22 cellular contexts compared by ENCODE assay signal in genomic region chr5:14443665-14444064, GRCh38.
DNase-seq lines count a peak whose midpoint lies in the region; ATAC-seq and TF ChIP-seq lines count a peak whose summit lies in the region.
"Had no signal": no experiment of that assay in that cellular context is flagged by ENCODE, and none has a peak within 500 bp of the region (broad histone marks: within the 10 kb centered on the region; RNA-seq: fewer than 3 reads in every experiment).

No MANE protein-coding gene starts in this region.

- no peak overlapping the region for H3K4me3 Mint-ChIP-seq in activated CD8-positive, alpha-beta T cell treated with anti-CD3 and anti-CD28 coated beads for 36 hours
- H3K4me3 Mint-ChIP-seq in H9, result no peak overlapping the region
- H3K4me3 Mint-ChIP-seq: activated naive CD4-positive, alpha-beta T cell treated with anti-CD3 and anti-CD28 coated beads for 36 hours; CD4-positive, alpha-beta T cell; memory B cell had no signal

- no peak overlapping the region for H3K27ac Mint-ChIP-seq in activated CD8-positive, alpha-beta T cell treated with anti-CD3 and anti-CD28 coated beads for 36 hours
- no peak overlapping the region for H3K27ac Mint-ChIP-seq in H9
- H3K27ac Mint-ChIP-seq: activated naive CD4-positive, alpha-beta T cell treated with anti-CD3 and anti-CD28 coated beads for 36 hours; CD4-positive, alpha-beta T cell; memory B cell had no signal

- H3K4ac ChIP-seq in mesenchymal stem cell (ENCODE audit: low read depth in 1 of 2, low read length in 2 of 2) (no peak overlapping the region), H9 (ENCODE audit: low read depth, low read length) (no peak overlapping the region)

- no peak overlapping the region for H2AK5ac ChIP-seq in mesenchymal stem cell (ENCODE audit: low read length, severe bottlenecking)
- H2AK5ac ChIP-seq in H9 (ENCODE audit: insufficient read length, low read length), result no peak overlapping the region

- WGBS in mesenchymal stem cell, result 10% methylated on average over 3 of the region's 4 CpGs
- 45 to 46% methylated on average over 4 of the region's 4 CpGs for WGBS in transverse colon (ENCODE audit: low coverage in 1 of 2), 2 donors
- WGBS in H9 (ENCODE audit: extremely low coverage, insufficient read length, low lambda C conversion rate), result no CpG with 5 or more reads among the region's 4 CpGs

- no peaks in the 10 kb centered on the region for H3K79me2 ChIP-seq in H9 (ENCODE audit: insufficient read depth, low read length)

- intact Hi-C loops in left ventricle myocardium superior (cut with micrococcal nuclease), result no loop called here
- intact Hi-C loops in transverse colon (cut with DNase I; ENCODE audit: low total_unique reads), result no loop called here
- intact Hi-C loops in activated CD8-positive, alpha-beta T cell treated with anti-CD3 and anti-CD28 coated beads for 36 hours (cut with micrococcal nuclease), result no loop called here

- H2BK12ac ChIP-seq in mesenchymal stem cell (ENCODE audit: low read length in 2 of 2), result no peak overlapping the region
- no peak overlapping the region for H2BK12ac ChIP-seq in H9 (ENCODE audit: insufficient read length, low read depth, low read length)

- no peaks in the 10 kb centered on the region for H4K20me1 ChIP-seq in H9 (ENCODE audit: control insufficient read depth, insufficient read depth, insufficient read length)

- TF ChIP-seq EP300 in transverse colon (IDR thresholded peaks at IDR 0.05; ENCODE audit: low read depth), result no peak

- H2BK120ac ChIP-seq in mesenchymal stem cell (ENCODE audit: low read depth, low read length), result no peak overlapping the region
- no peak overlapping the region for H2BK120ac ChIP-seq in H9 (ENCODE audit: low read depth, low read length, poor library complexity, severe bottlenecking)

- no peak overlapping the region for H3K56ac ChIP-seq in H9 (ENCODE audit: insufficient read length, low read depth, low read length)

- TF ChIP-seq POLR2A in transverse colon (IDR thresholded peaks at IDR 0.05), result no peak

- POLR2A ChIA-PET in activated CD8-positive, alpha-beta T cell treated with anti-CD3 and anti-CD28 coated beads for 36 hours (lab: Charles Lee), result no interaction called here

- H3K9me3 Mint-ChIP-seq in activated CD8-positive, alpha-beta T cell treated with anti-CD3 and anti-CD28 coated beads for 36 hours, result no peaks in the 10 kb centered on the region
- H3K9me3 Mint-ChIP-seq in H9, result no peaks in the 10 kb centered on the region
- H3K9me3 Mint-ChIP-seq: activated naive CD4-positive, alpha-beta T cell treated with anti-CD3 and anti-CD28 coated beads for 36 hours; CD4-positive, alpha-beta T cell; memory B cell had no signal

- no peaks in the 10 kb centered on the region for H3K23me2 ChIP-seq in H9 (ENCODE audit: insufficient read length, low read depth, low read length, poor library complexity, severe bottlenecking)

- H3K36me3 Mint-ChIP-seq in activated CD8-positive, alpha-beta T cell treated with anti-CD3 and anti-CD28 coated beads for 36 hours (ENCODE audit: low read depth), result no peaks in the 10 kb centered on the region
- H3K36me3 Mint-ChIP-seq in H9 (ENCODE audit: insufficient read depth in 1 of 3, low read depth in 3 of 3), result peaks cover 0 to 4% (median 0%) of the 10 kb centered on the region in 3 experiments; a peak in 3 of 7 replicates

- TF ChIP-seq CTCF in cardiac muscle cell (IDR thresholded peaks at IDR 0.05; ENCODE audit: low read depth, low read length) (no peak), choroid plexus epithelial cell (conservative IDR thresholded peaks at IDR 0.05; ENCODE audit: low read depth, low read length) (no peak), transverse colon (IDR thresholded peaks at IDR 0.05) (no peak), H9 (conservative IDR thresholded peaks at IDR 0.05) (no peak)
- TF ChIP-seq CTCF in activated CD8-positive, alpha-beta T cell treated with anti-CD3 and anti-CD28 coated beads for 36 hours (IDR thresholded peaks at IDR 0.05), result no peak

- H3T11ph ChIP-seq in H9 (ENCODE audit: low read length), result no peak overlapping the region

- H3K9ac ChIP-seq in mesenchymal stem cell (ENCODE audit: low read length), result peak overlapping the region; percentile 97
- H3K9ac ChIP-seq in H9 (ENCODE audit: extremely low read depth, insufficient read length, low read length), result no peak overlapping the region

- no peak overlapping the region for H2AFZ ChIP-seq in mesenchymal stem cell (ENCODE audit: low read depth, low read length)
- H2AFZ ChIP-seq in H9 (ENCODE audit: low read length), result no peak overlapping the region

- H3K23ac ChIP-seq in mesenchymal stem cell (ENCODE audit: low read length in 2 of 2), result no peak overlapping the region
- no peak overlapping the region for H3K23ac ChIP-seq in H9 (ENCODE audit: insufficient read length, low read depth, low read length)

- H2BK5ac ChIP-seq in mesenchymal stem cell (ENCODE audit: low read depth, low read length, poor library complexity, severe bottlenecking), result no peak overlapping the region
- H2BK5ac ChIP-seq in H9 (ENCODE audit: insufficient read length, low read length), result no peak overlapping the region

- DNase-seq in cardiac muscle cell (ENCODE audit: low read depth in 1 of 2, low spot score in 1 of 2) (no peak), left ventricle myocardium superior (no peak), choroid plexus epithelial cell (ENCODE audit: low read depth) (no peak), mesenchymal stem cell (peak; percentile 66), transverse colon (no peak), H9 (no peak), DMS 273 treated with DMSO at 0.1 percent for 48 hours (lab: John Stamatoyannopoulos, UW) (no peak)
- no peak for DNase-seq in activated CD8-positive, alpha-beta T cell treated with anti-CD3 and anti-CD28 coated beads for 36 hours
- DNase-seq: activated CD4-positive, CD25-positive, alpha-beta regulatory T cell; activated CD8-positive, alpha-beta memory T cell treated with anti-CD3 and anti-CD28 coated beads, Interleukin-2, amount 50 U/mL, for 48 hours; activated naive CD4-positive, alpha-beta T cell treated with anti-CD3 and anti-CD28 coated beads for 36 hours; body of pancreas; CD4-positive, alpha-beta T cell; effector CD4-positive, alpha-beta T cell; H7; MM.1S; NCI-H2029; NCI-H524 treated with DMSO at 0.1 percent for 48 hours; upper lobe of left lung had no signal

- no peaks in the 10 kb centered on the region for H3K9me3 ChIP-seq in cardiac muscle cell (ENCODE audit: low read depth)
- no peaks in the 10 kb centered on the region for H3K9me3 ChIP-seq in mesenchymal stem cell (ENCODE audit: control insufficient read depth, low read length)
- no peaks in the 10 kb centered on the region for H3K9me3 ChIP-seq in transverse colon
- H3K9me3 ChIP-seq in H9 (ENCODE audit: control insufficient read depth, low read depth, low read length), result no peaks in the 10 kb centered on the region
- H3K9me3 ChIP-seq: body of pancreas, upper lobe of left lung had no signal

- H4K8ac ChIP-seq in mesenchymal stem cell (ENCODE audit: low read length) (no peak overlapping the region), H9 (replicated peaks; ENCODE audit: insufficient read length, low read depth, low read length) (no peak overlapping the region)

- H3K4me3 ChIP-seq in cardiac muscle cell, result no peak overlapping the region
- peak overlapping the region; percentile 86 for H3K4me3 ChIP-seq in choroid plexus epithelial cell (ENCODE audit: low read depth, low read length)
- H3K4me3 ChIP-seq in mesenchymal stem cell (ENCODE audit: insufficient read depth in 1 of 2, low read depth in 1 of 2, low read length in 2 of 2), result peak overlapping the region in 1 of 2 experiments; percentile 97
- H3K4me3 ChIP-seq in transverse colon, result no peak overlapping the region
- H3K4me3 ChIP-seq: body of pancreas, GM12878, upper lobe of left lung had no signal

- H3K18ac ChIP-seq in mesenchymal stem cell (ENCODE audit: low read depth in 1 of 2, low read length in 2 of 2), result peak overlapping the region in 1 of 2 experiments; percentile 16
- H3K18ac ChIP-seq in H9 (ENCODE audit: insufficient read length, low read depth, low read length), result no peak overlapping the region

- no peak overlapping the region for H2BK20ac ChIP-seq in H9 (ENCODE audit: low read depth, low read length, poor library complexity, severe bottlenecking)

- no peak overlapping the region for H4K5ac ChIP-seq in H9 (ENCODE audit: insufficient read length, low read depth, low read length)

- H3K36me3 ChIP-seq in cardiac muscle cell (no peaks in the 10 kb centered on the region), mesenchymal stem cell (ENCODE audit: control insufficient read depth in 1 of 2, insufficient read depth in 2 of 2, low read depth in 1 of 2, low read length in 2 of 2) (peaks cover 6 to 50% of the 10 kb centered on the region in 2 experiments), transverse colon (no peaks in the 10 kb centered on the region)

- peaks cover 15% of the 10 kb centered on the region for H3K4me1 ChIP-seq in cardiac muscle cell (ENCODE audit: low read depth)
- peaks cover 30% of the 10 kb centered on the region for H3K4me1 ChIP-seq in mesenchymal stem cell (ENCODE audit: control insufficient read depth, insufficient read depth, low read depth, low read length)
- peaks cover 15 to 69% (median 33%) of the 10 kb centered on the region in 4 donors for H3K4me1 ChIP-seq in transverse colon
- H3K4me1 ChIP-seq in H9 (ENCODE audit: insufficient read depth, low read length), result peaks cover 6% of the 10 kb centered on the region; the same call in 1 of the 2 replicates
- H3K4me1 ChIP-seq: body of pancreas had no signal

- H3K14ac ChIP-seq in mesenchymal stem cell (ENCODE audit: low read length in 2 of 2), result no peak overlapping the region
- H3K14ac ChIP-seq in H9 (ENCODE audit: insufficient read depth, low read length), result no peak overlapping the region

- ATAC-seq in left ventricle myocardium superior, result no peak
- no peak for ATAC-seq in activated CD8-positive, alpha-beta T cell treated with anti-CD3 and anti-CD28 coated beads for 36 hours
- ATAC-seq: body of pancreas, GM12878, sciatic nerve had no signal

- H3K4me2 ChIP-seq in mesenchymal stem cell (ENCODE audit: low read length, poor library complexity, severe bottlenecking) (no peak overlapping the region), H9 (ENCODE audit: insufficient read depth, insufficient read length, low read length) (no peak overlapping the region)

- H3K27ac ChIP-seq in cardiac muscle cell (peak overlapping the region; percentile 22), mesenchymal stem cell (ENCODE audit: low read length, poor library complexity, severe bottlenecking) (peak overlapping the region; percentile 50), transverse colon (peak overlapping the region in 3 of 4 donors; percentile 13 to 33 (median 13)), H9 (ENCODE audit: insufficient read length, low read depth, low read length) (no peak overlapping the region)
- H3K27ac ChIP-seq: body of pancreas, upper lobe of left lung had no signal

- CTCF ChIA-PET in activated CD8-positive, alpha-beta T cell treated with anti-CD3 and anti-CD28 coated beads for 36 hours (lab: Charles Lee), result interaction anchor here (1.2 kb wide), 1 partner anchor 205 kb away, joined by 4 read pairs; no protein-coding TSS in a partner anchor

- H2BK15ac ChIP-seq in mesenchymal stem cell (ENCODE audit: low read depth, poor library complexity, severe bottlenecking) (no peak overlapping the region), H9 (ENCODE audit: low read depth, low read length) (no peak overlapping the region)

- in situ Hi-C loops in transverse colon (cut with MboI; ENCODE audit: low pct_ligation_motif_present in 1 of 4, low pct_unique_long_range_greater_than_20kb in 1 of 4, low sequenced_read_pairs in 3 of 4), result no loop called here

- H3K79me1 ChIP-seq in mesenchymal stem cell (replicated peaks; ENCODE audit: low read length, poor library complexity, severe bottlenecking) (peaks cover 2% of the 10 kb centered on the region), H9 (ENCODE audit: insufficient read depth, low read depth, low read length, poor library complexity, severe bottlenecking) (no peaks in the 10 kb centered on the region)

- H3K27me3 Mint-ChIP-seq in activated CD8-positive, alpha-beta T cell treated with anti-CD3 and anti-CD28 coated beads for 36 hours, result peaks cover 4% of the 10 kb centered on the region
- no peaks in the 10 kb centered on the region for H3K27me3 Mint-ChIP-seq in H9 (ENCODE audit: low read depth)
- H3K27me3 Mint-ChIP-seq: CD4-positive, alpha-beta T cell; memory B cell had no signal

- H3K27me3 ChIP-seq in cardiac muscle cell (no peaks in the 10 kb centered on the region), mesenchymal stem cell (ENCODE audit: control insufficient read depth in 1 of 2, insufficient read depth in 1 of 2, low read length in 2 of 2) (no peaks in the 10 kb centered on the region), transverse colon (no peaks in the 10 kb centered on the region), H9 (ENCODE audit: insufficient read depth, low read length) (no peaks in the 10 kb centered on the region)
- H3K27me3 ChIP-seq: body of pancreas, upper lobe of left lung had no signal

- H3K4me1 Mint-ChIP-seq in activated CD8-positive, alpha-beta T cell treated with anti-CD3 and anti-CD28 coated beads for 36 hours (ENCODE audit: low read depth), result peaks cover 4% of the 10 kb centered on the region
- peaks cover 25 to 34% of the 10 kb centered on the region in 2 experiments for H3K4me1 Mint-ChIP-seq in H9
- H3K4me1 Mint-ChIP-seq: memory B cell had no signal

- H4K91ac ChIP-seq in mesenchymal stem cell (ENCODE audit: low read length), result no peak overlapping the region
- H4K91ac ChIP-seq in H9 (ENCODE audit: insufficient read length, low read depth, low read length), result no peak overlapping the region
